In the genomic region with DNA sequence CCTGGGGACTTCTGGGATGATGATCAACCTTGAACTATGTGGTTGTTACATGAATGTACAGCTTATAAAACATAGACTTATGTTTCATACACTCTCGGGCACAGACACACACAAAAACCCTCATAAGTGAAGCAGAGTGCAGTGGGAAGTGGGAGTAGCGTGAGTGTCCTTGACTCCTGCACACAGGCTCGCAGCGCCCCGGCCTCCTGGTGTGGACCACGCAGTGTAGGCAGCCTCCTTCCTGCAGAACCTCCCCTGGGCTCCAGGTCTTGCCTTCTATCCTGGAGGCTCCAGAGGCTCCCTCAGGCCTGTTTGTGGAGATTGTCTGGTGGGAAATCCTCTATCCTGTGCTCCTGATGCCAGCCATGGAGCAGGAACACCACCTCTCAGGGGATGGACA, we compare ENCODE assay signal across 4 cellular contexts. TPM values are rescaled to one million over a fixed set of nuclear protein-coding genes. Genes with fewer than 3 reads are reported as not detected.
"Had no signal": no experiment of that assay in that cellular context is flagged by ENCODE, and none has a peak within 500 bp of the region (broad histone marks: within the 10 kb centered on the region; RNA-seq: fewer than 3 reads in every experiment).

No MANE protein-coding gene starts in this region.

RNA-seq across cellular contexts. Expression of a gene that starts 25.7 kb away (rescaled TPM):
- total RNA-seq: HepG2, HT-29, IMR-90 had no signal
- polyA plus RNA-seq: HepG2, IgD-negative memory B cell, IMR-90 had no signal
